2 cellular contexts compared by ENCODE assay signal in the genomic region with DNA sequence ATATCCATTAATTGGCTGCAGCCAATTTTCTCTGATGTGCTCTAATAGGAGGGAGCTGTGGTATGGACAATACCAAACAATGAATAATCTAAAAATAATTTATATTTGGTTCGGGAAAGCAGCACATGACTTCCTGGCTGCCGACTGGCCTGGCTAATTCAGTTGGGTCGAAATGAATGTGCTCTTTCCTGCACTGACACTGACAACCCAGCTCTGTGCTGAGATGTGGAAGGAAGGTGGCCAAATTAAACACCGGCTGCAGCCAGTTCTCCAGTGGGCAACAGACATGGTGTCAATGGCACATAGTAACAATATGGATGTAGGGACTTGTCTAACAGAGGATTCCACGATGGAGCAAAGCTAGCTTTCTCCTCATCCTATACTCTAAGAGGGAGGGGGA.
A peak's percentile ranks its signal among the peaks of the same experiment; 100 is the strongest.
TF ChIP-seq lines count a peak whose summit lies in the region.

No MANE protein-coding gene starts in this region.

TF ChIP-seq in liver, 16 proteins besides CTCF, POLR2A, EP300 and RAD21:
- TF ChIP-seq RXRA (IDR thresholded peaks at IDR 0.05), result peak in 1 of 2 donors; percentile 10
- TF ChIP-seq YY1 (IDR thresholded peaks at IDR 0.05), result peak; percentile 25
- TF ChIP-seq EGR1 (IDR thresholded peaks at IDR 0.05; ENCODE audit: low read depth in 2 of 2), result no peak
- TF ChIP-seq GABPA (IDR thresholded peaks at IDR 0.05 in 1 of 2, conservative IDR thresholded peaks at IDR 0.05 in 1 of 2), result no peak
- TF ChIP-seq, protein P1, sequence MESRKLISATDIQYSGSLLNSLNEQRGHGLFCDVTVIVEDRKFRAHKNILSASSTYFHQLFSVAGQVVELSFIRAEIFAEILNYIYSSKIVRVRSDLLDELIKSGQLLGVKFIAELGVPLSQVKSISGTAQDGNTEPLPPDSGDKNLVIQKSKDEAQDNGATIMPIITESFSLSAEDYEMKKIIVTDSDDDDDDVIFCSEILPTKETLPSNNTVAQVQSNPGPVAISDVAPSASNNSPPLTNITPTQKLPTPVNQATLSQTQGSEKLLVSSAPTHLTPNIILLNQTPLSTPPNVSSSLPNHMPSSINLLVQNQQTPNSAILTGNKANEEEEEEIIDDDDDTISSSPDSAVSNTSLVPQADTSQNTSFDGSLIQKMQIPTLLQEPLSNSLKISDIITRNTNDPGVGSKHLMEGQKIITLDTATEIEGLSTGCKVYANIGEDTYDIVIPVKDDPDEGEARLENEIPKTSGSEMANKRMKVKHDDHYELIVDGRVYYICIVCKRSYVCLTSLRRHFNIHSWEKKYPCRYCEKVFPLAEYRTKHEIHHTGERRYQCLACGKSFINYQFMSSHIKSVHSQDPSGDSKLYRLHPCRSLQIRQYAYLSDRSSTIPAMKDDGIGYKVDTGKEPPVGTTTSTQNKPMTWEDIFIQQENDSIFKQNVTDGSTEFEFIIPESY (IDR thresholded peaks at IDR 0.05), result no peak

TF ChIP-seq in HepG2, 621 proteins besides CTCF, POLR2A, EP300 and RAD21:
- TF ChIP-seq HMGA1 (CRISPR knock-in tag; conservative IDR thresholded peaks at IDR 0.05) (no peak), KMT2A (CRISPR knock-in tag; IDR thresholded peaks at IDR 0.05) (no peak), SPEN (CRISPR knock-in tag; IDR thresholded peaks at IDR 0.05; ENCODE audit: low read depth) (no peak), SETDB1 (CRISPR knock-in tag; IDR thresholded peaks at IDR 0.05; ENCODE audit: borderline replicate concordance) (no peak), MEIS2 (CRISPR knock-in tag; IDR thresholded peaks at IDR 0.05) (no peak), CBX1 (IDR thresholded peaks at IDR 0.05; ENCODE audit: low read depth) (no peak), NFE2L1 (CRISPR knock-in tag; IDR thresholded peaks at IDR 0.05; ENCODE audit: borderline replicate concordance) (no peak)
- TF ChIP-seq, protein P2, sequence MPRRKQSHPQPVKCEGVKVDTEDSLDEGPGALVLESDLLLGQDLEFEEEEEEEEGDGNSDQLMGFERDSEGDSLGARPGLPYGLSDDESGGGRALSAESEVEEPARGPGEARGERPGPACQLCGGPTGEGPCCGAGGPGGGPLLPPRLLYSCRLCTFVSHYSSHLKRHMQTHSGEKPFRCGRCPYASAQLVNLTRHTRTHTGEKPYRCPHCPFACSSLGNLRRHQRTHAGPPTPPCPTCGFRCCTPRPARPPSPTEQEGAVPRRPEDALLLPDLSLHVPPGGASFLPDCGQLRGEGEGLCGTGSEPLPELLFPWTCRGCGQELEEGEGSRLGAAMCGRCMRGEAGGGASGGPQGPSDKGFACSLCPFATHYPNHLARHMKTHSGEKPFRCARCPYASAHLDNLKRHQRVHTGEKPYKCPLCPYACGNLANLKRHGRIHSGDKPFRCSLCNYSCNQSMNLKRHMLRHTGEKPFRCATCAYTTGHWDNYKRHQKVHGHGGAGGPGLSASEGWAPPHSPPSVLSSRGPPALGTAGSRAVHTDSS (CRISPR knock-in tag; conservative IDR thresholded peaks at IDR 0.05), result no peak
- TF ChIP-seq, protein P3, sequence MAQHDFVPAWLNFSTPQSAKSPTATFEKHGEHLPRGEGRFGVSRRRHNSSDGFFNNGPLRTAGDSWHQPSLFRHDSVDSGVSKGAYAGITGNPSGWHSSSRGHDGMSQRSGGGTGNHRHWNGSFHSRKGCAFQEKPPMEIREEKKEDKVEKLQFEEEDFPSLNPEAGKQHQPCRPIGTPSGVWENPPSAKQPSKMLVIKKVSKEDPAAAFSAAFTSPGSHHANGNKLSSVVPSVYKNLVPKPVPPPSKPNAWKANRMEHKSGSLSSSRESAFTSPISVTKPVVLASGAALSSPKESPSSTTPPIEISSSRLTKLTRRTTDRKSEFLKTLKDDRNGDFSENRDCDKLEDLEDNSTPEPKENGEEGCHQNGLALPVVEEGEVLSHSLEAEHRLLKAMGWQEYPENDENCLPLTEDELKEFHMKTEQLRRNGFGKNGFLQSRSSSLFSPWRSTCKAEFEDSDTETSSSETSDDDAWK (CRISPR knock-in tag; IDR thresholded peaks at IDR 0.05), result no peak
- TF ChIP-seq, protein P4, sequence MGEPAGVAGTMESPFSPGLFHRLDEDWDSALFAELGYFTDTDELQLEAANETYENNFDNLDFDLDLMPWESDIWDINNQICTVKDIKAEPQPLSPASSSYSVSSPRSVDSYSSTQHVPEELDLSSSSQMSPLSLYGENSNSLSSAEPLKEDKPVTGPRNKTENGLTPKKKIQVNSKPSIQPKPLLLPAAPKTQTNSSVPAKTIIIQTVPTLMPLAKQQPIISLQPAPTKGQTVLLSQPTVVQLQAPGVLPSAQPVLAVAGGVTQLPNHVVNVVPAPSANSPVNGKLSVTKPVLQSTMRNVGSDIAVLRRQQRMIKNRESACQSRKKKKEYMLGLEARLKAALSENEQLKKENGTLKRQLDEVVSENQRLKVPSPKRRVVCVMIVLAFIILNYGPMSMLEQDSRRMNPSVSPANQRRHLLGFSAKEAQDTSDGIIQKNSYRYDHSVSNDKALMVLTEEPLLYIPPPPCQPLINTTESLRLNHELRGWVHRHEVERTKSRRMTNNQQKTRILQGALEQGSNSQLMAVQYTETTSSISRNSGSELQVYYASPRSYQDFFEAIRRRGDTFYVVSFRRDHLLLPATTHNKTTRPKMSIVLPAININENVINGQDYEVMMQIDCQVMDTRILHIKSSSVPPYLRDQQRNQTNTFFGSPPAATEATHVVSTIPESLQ (CRISPR knock-in tag; conservative IDR thresholded peaks at IDR 0.05), result no peak
